ENCODE assay signal across 1 cellular context in genomic region chr5:56215019-56215830, GRCh38.
A peak's percentile ranks its signal among the peaks of the same experiment; 100 is the strongest.
TF ChIP-seq lines count a peak whose summit lies in the region.

No MANE protein-coding gene starts in this region.

TF ChIP-seq in HepG2, 621 proteins besides CTCF, POLR2A, EP300 and RAD21 (continued from another document and continues in another):
- no peak for TF ChIP-seq ZNF407 (CRISPR knock-in tag; IDR thresholded peaks at IDR 0.05; ENCODE audit: not compliant biosample characterization)
- TF ChIP-seq ISL2 (CRISPR knock-in tag; IDR thresholded peaks at IDR 0.05) = peak; percentile 33; the same call in 1 of the 2 replicates
- peak; percentile 58 for TF ChIP-seq TEAD3 (CRISPR knock-in tag; optimal IDR thresholded peaks at IDR 0.05; ENCODE audit: borderline replicate concordance)
- TF ChIP-seq LCORL (IDR thresholded peaks at IDR 0.05) = no peak
- no peak; the same call in 1 of the 2 replicates for TF ChIP-seq LCORL (CRISPR knock-in tag; IDR thresholded peaks at IDR 0.05)
- no peak for TF ChIP-seq FOXA1 (IDR thresholded peaks at IDR 0.05)
- TF ChIP-seq FOXA1 (CRISPR knock-in tag; IDR thresholded peaks at IDR 0.05) = peak; percentile 15
- TF ChIP-seq MTF1 (CRISPR knock-in tag; IDR thresholded peaks at IDR 0.05) = no peak
- TF ChIP-seq ZNF678 (CRISPR knock-in tag; IDR thresholded peaks at IDR 0.05) = no peak
- TF ChIP-seq ZBTB7B (CRISPR knock-in tag; IDR thresholded peaks at IDR 0.05) = peak; percentile 31; the same call in 1 of the 2 replicates
- TF ChIP-seq ZNF773 (CRISPR knock-in tag; IDR thresholded peaks at IDR 0.05; ENCODE audit: borderline replicate concordance) = no peak
- no peak for TF ChIP-seq TFAP4 (IDR thresholded peaks at IDR 0.05; ENCODE audit: borderline replicate concordance, low read depth)
- peak; percentile 54; the same call in 1 of the 2 replicates for TF ChIP-seq ZKSCAN8 (CRISPR knock-in tag; IDR thresholded peaks at IDR 0.05; ENCODE audit: borderline replicate concordance)
- TF ChIP-seq IRX3 (CRISPR knock-in tag; IDR thresholded peaks at IDR 0.05; ENCODE audit: borderline replicate concordance, low read depth) = no peak
- TF ChIP-seq RFX3 (CRISPR knock-in tag; IDR thresholded peaks at IDR 0.05) = no peak
- TF ChIP-seq ZNF558 (CRISPR knock-in tag; IDR thresholded peaks at IDR 0.05; ENCODE audit: borderline replicate concordance) = no peak
- TF ChIP-seq ZNF335 (CRISPR knock-in tag; IDR thresholded peaks at IDR 0.05) = no peak
- TF ChIP-seq ZBTB40 (IDR thresholded peaks at IDR 0.05) = no peak
- no peak for TF ChIP-seq ZBTB40 (CRISPR knock-in tag; IDR thresholded peaks at IDR 0.05)
- TF ChIP-seq ZNF569 (CRISPR knock-in tag; IDR thresholded peaks at IDR 0.05; ENCODE audit: borderline replicate concordance) = no peak
- no peak for TF ChIP-seq ZNF318 (CRISPR knock-in tag; IDR thresholded peaks at IDR 0.05)
- no peak for TF ChIP-seq SMAD9 (CRISPR knock-in tag; IDR thresholded peaks at IDR 0.05)
- no peak for TF ChIP-seq JUNB (CRISPR knock-in tag; IDR thresholded peaks at IDR 0.05; ENCODE audit: borderline replicate concordance)
- no peak for TF ChIP-seq DRAP1 (CRISPR knock-in tag; IDR thresholded peaks at IDR 0.05)
